Comparison of ENCODE assay signal across 26 cellular contexts in the genomic region with DNA sequence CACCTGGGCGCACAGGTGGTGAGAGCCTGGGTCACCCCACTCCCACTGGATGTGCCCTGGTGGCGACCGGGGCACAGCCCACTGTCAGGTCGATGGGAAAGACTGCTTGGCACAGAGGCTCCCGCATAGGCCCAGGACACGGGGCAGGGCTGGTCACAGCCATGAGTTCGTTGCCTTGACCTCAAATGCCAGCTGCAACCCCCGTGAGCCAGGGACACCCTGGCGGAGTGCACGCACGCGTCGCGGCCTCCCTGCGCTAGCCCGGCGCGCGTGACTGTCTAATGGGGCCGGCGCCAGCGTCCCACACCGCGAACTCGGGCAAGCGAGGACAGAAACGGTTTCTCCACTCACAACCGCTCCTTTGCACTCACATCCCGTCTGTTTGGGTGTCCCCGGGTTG.
"Had no signal": no experiment of that assay in that cellular context is flagged by ENCODE, and none has a peak within 500 bp of the region (broad histone marks: within the 10 kb centered on the region; RNA-seq: fewer than 3 reads in every experiment).

No MANE protein-coding gene starts in this region.

- DNase-seq: effector CD8-positive, alpha-beta T cell; endodermal cell; foreskin fibroblast; gastrocnemius medialis; heart left ventricle; kidney; mesenchymal stem cell; mucosa of descending colon; naive B cell; nucleus accumbens; posterior cingulate gyrus; psoas muscle; right lobe of liver; small intestine; stimulated activated CD4-positive, alpha-beta T cell treated with anti-CD3 and anti-CD28 coated beads, Interleukin-15, amount 100 ng/mL, for 24 hours; stimulated activated CD4-positive, alpha-beta T cell treated with anti-CD3 and anti-CD28 coated beads, Interleukin-2, amount 100 ng/mL, for 48 hours; substantia nigra had no signal

- H3K36me3 Mint-ChIP-seq: natural killer cell treated with Interleukin-12 subunit alpha and Interleukin-12 subunit beta and Interleukin-15 and Interleukin-18, amount 100 ng/mL, for 72 hours; neural progenitor cell had no signal

- H3K27me3 Mint-ChIP-seq: dendritic cell treated with granulocyte-macrophage colony-stimulating factor and Interleukin-4, amounts not matched to agents 40 ng/mL and 50 ng/mL, for 4 days had no signal

- ATAC-seq: esophagus mucosa; gastrocnemius medialis; heart left ventricle; left lobe of liver; mucosa of descending colon; natural killer cell treated with Interleukin-12 subunit alpha and Interleukin-12 subunit beta and Interleukin-15 and Interleukin-18, amount 100 ng/mL, for 72 hours; psoas muscle had no signal

- H3K27ac Mint-ChIP-seq: endodermal cell, mesothelial cell of epicardium, neural progenitor cell had no signal

- H3K9me3 Mint-ChIP-seq: dendritic cell treated with granulocyte-macrophage colony-stimulating factor and Interleukin-4, amounts not matched to agents 40 ng/mL and 50 ng/mL, for 4 days; natural killer cell treated with Interleukin-12 subunit alpha and Interleukin-12 subunit beta and Interleukin-15 and Interleukin-18, amount 100 ng/mL, for 72 hours had no signal

- H3K4me3 Mint-ChIP-seq: endodermal cell; mesothelial cell of epicardium; natural killer cell treated with Interleukin-12 subunit alpha and Interleukin-12 subunit beta and Interleukin-15 and Interleukin-18, amount 100 ng/mL, for 72 hours; neural progenitor cell had no signal

- H3K4me1 Mint-ChIP-seq: endodermal cell, mesothelial cell of epicardium had no signal

- H3K4me3 ChIP-seq: gastrocnemius medialis, heart left ventricle, hepatocyte, mucosa of descending colon, neural progenitor cell, psoas muscle, right lobe of liver, tibial nerve, upper lobe of left lung had no signal
